In genomic region chr5:180862645-180863044, GRCh38 we compare ENCODE assay signal across 26 cellular contexts. TPM values are rescaled to one million over a fixed set of nuclear protein-coding genes. Genes with fewer than 3 reads are reported as not detected.
DNase-seq lines count a peak whose midpoint lies in the region; ATAC-seq, FAIRE-seq and TF ChIP-seq lines count a peak whose summit lies in the region.
"Had no signal": no experiment of that assay in that cellular context is flagged by ENCODE, and none has a peak within 500 bp of the region (broad histone marks: within the 10 kb centered on the region; RNA-seq: fewer than 3 reads in every experiment).

No MANE protein-coding gene starts in this region.

- no peak for TF ChIP-seq POLR2A in K562 (conservative IDR thresholded peaks at IDR 0.05)

- peak overlapping the region; percentile 46 for H3K27ac Mint-ChIP-seq in activated naive CD8-positive, alpha-beta T cell
- H3K27ac Mint-ChIP-seq in activated naive CD8-positive, alpha-beta T cell treated with anti-CD3 and anti-CD28 coated beads for 36 hours: no peak overlapping the region
- no peak overlapping the region for H3K27ac Mint-ChIP-seq in Calu3 (ENCODE audit: unreplicated experiment)
- H3K27ac Mint-ChIP-seq: activated CD4-positive, alpha-beta memory T cell treated with anti-CD3 and anti-CD28 coated beads, Interleukin-2, amount 10 ng/mL, durations not matched to agents 7 days and 5 days; T-helper 1 cell treated with Interleukin-12 subunit alpha and Interleukin-12 subunit beta and Interleukin-4 antibody, amounts not matched to agents 30 μg/mL and 1 μg/mL, for 36 hours had no signal

- no peaks in the 10 kb centered on the region for H3K9me1 ChIP-seq in K562 (ENCODE audit: control insufficient read depth, insufficient read depth, low read length)

- BruUV-seq in K562 (replicated peaks; lab: Mats Ljungman, UMichigan) (no TSS peak), Calu3 (replicated peaks; lab: Mats Ljungman, UMichigan) (no TSS peak)

- peak; percentile 51 for FAIRE-seq in K562 (lab: Jason Lieb, UNC)
- FAIRE-seq: bronchial epithelial cell, HTR-8/SVneo had no signal

- intact Hi-C loops in K562 (cut with micrococcal nuclease) (loop anchor here (5.0 to 10.0 kb wide), 3 partner anchors 60 to 320 kb away; partner anchors contain the start of gene MGAT1), Calu3 (cut with micrococcal nuclease; ENCODE audit: unreplicated experiment) (loop anchor here (5.0 kb wide), 1 partner anchor 60 kb away; the partner anchor contains the start of gene MGAT1)

- CTCF ChIA-PET in K562 (lab: Yijun Ruan, JAX; ENCODE audit: low intra/inter-chr PET ratio) (interaction anchor here (0.7 kb wide), 1 partner anchor 257 kb away, joined by 3 read pairs; no protein-coding TSS in a partner anchor), Calu3 (lab: Charles Lee) (interaction anchor here (2.5 kb wide), 1 partner anchor 37 kb away, joined by 7 read pairs; no protein-coding TSS in a partner anchor)

- H3K4me3 ChIP-seq in K562: no peak overlapping the region
- H3K4me3 ChIP-seq in mucosa of rectum (ENCODE audit: low read length in 2 of 2): no peak overlapping the region
- H3K4me3 ChIP-seq: tibial artery had no signal

- no peak for DNase-seq in activated naive CD8-positive, alpha-beta T cell treated with anti-CD3 and anti-CD28 coated beads for 36 hours
- DNase-seq in K562 (ENCODE audit: extremely low read depth in 1 of 4, low spot score in 3 of 4) (peak in 3 of 4 experiments; percentile 19 to 75 (median 57)), NCI-H2171 treated with DMSO at 0.1 percent for 48 hours (lab: John Stamatoyannopoulos, UW) (no peak), KG1 (lab: John Stamatoyannopoulos, UW) (no peak), Calu3 (no peak), Kasumi-1 (lab: John Stamatoyannopoulos, UW) (no peak)
- DNase-seq: ACHN; activated CD4-positive, alpha-beta memory T cell treated with anti-CD3 and anti-CD28 coated beads, Interleukin-2, amount 10 ng/mL, durations not matched to agents 7 days and 5 days; activated T-cell treated with anti-CD3 and anti-CD28 coated beads, Interleukin-2, amount 50 U/mL, for 48 hours; dorsolateral prefrontal cortex; erythroblast; gastrocnemius medialis; left colon; NCI-H226; OCI-M1; SHP77; stimulated activated naive CD4-positive, alpha-beta T cell; tibial artery had no signal

- no peaks in the 10 kb centered on the region for H3K36me3 Mint-ChIP-seq in activated naive CD8-positive, alpha-beta T cell
- peaks cover 10% of the 10 kb centered on the region for H3K36me3 Mint-ChIP-seq in activated naive CD8-positive, alpha-beta T cell treated with anti-CD3 and anti-CD28 coated beads for 36 hours
- H3K36me3 Mint-ChIP-seq in Calu3 (ENCODE audit: insufficient read depth, unreplicated experiment): peaks cover 21% of the 10 kb centered on the region

- peak overlapping the region; percentile 84 for H3K27ac ChIP-seq in K562 (ENCODE audit: extremely low read depth, low read depth, low read length)
- H3K27ac ChIP-seq in mucosa of rectum (ENCODE audit: low read depth in 2 of 2, low read length in 2 of 2): peak overlapping the region; percentile 70 to 75
- H3K27ac ChIP-seq: gastrocnemius medialis, tibial artery had no signal

- no peak overlapping the region for H3K4me3 Mint-ChIP-seq in activated naive CD8-positive, alpha-beta T cell
- H3K4me3 Mint-ChIP-seq in activated naive CD8-positive, alpha-beta T cell treated with anti-CD3 and anti-CD28 coated beads for 36 hours: no peak overlapping the region
- H3K4me3 Mint-ChIP-seq in Calu3 (ENCODE audit: low read depth, unreplicated experiment): no peak overlapping the region
- H3K4me3 Mint-ChIP-seq: activated CD4-positive, alpha-beta memory T cell treated with anti-CD3 and anti-CD28 coated beads, Interleukin-2, amount 10 ng/mL, durations not matched to agents 7 days and 5 days; T-helper 1 cell treated with Interleukin-12 subunit alpha and Interleukin-12 subunit beta and Interleukin-4 antibody, amounts not matched to agents 30 μg/mL and 1 μg/mL, for 36 hours had no signal

- peaks cover 16% of the 10 kb centered on the region; the same call in 1 of the 3 replicates for H3K36me3 ChIP-seq in K562 (ENCODE audit: control insufficient read depth, insufficient read depth, low read length)
- H3K36me3 ChIP-seq in mucosa of rectum (ENCODE audit: control insufficient read depth in 2 of 2, insufficient read depth in 2 of 2, low read length in 2 of 2): peaks cover 0 to 3% of the 10 kb centered on the region in 2 donors

- peak; percentile 15 to 47 (median 25); a peak in 3 of 6 replicates for TF ChIP-seq CTCF in K562 (IDR thresholded peaks at IDR 0.05 in 2 of 3, conservative IDR thresholded peaks at IDR 0.05 in 1 of 3; ENCODE audit: insufficient read depth in 2 of 3, low read depth in 1 of 3, low read length in 3 of 3)
- TF ChIP-seq CTCF in Calu3 (IDR thresholded peaks at IDR 0.05; ENCODE audit: unreplicated experiment): no peak

- H3K4me1 ChIP-seq in K562 (replicated peaks in 1 of 2; ENCODE audit: control insufficient read depth in 2 of 2, insufficient read depth in 2 of 2, low read length in 2 of 2) (peaks cover 13 to 18% of the 10 kb centered on the region in 2 experiments; a peak in 4 of 5 replicates), mucosa of rectum (ENCODE audit: control insufficient read depth in 2 of 2, insufficient read depth in 2 of 2, low read length in 2 of 2) (peaks cover 18 to 31% of the 10 kb centered on the region in 2 donors)

- H3K9me3 Mint-ChIP-seq in activated naive CD8-positive, alpha-beta T cell (ENCODE audit: low read depth): no peaks in the 10 kb centered on the region
- H3K9me3 Mint-ChIP-seq in activated naive CD8-positive, alpha-beta T cell treated with anti-CD3 and anti-CD28 coated beads for 36 hours: no peaks in the 10 kb centered on the region
- H3K9me3 Mint-ChIP-seq in Calu3 (ENCODE audit: low read depth, unreplicated experiment): no peaks in the 10 kb centered on the region
- H3K9me3 Mint-ChIP-seq: activated CD4-positive, alpha-beta memory T cell treated with anti-CD3 and anti-CD28 coated beads, Interleukin-2, amount 10 ng/mL, durations not matched to agents 7 days and 5 days; T-helper 1 cell treated with Interleukin-12 subunit alpha and Interleukin-12 subunit beta and Interleukin-4 antibody, amounts not matched to agents 30 μg/mL and 1 μg/mL, for 36 hours had no signal

- in situ Hi-C loops in K562 (cut with MboI): no loop called here

- peak overlapping the region; percentile 91 for H2AFZ ChIP-seq in K562 (ENCODE audit: low read depth, low read length)

- H3K27me3 ChIP-seq in K562 (ENCODE audit: control insufficient read depth in 2 of 2, insufficient read depth in 2 of 2, low read length in 2 of 2) (no peaks in the 10 kb centered on the region), mucosa of rectum (ENCODE audit: control insufficient read depth in 2 of 2, insufficient read depth in 2 of 2, low read length in 2 of 2) (no peaks in the 10 kb centered on the region)
- H3K27me3 ChIP-seq: dorsolateral prefrontal cortex, gastrocnemius medialis, tibial artery had no signal

- TF ChIP-seq EP300 in K562 (IDR thresholded peaks at IDR 0.05; ENCODE audit: low read length): no peak

- ATAC-seq in K562: peak; percentile 36
- ATAC-seq: gastrocnemius medialis, left colon, sciatic nerve had no signal

- peaks cover 16% of the 10 kb centered on the region for H3K4me1 Mint-ChIP-seq in activated naive CD8-positive, alpha-beta T cell (ENCODE audit: low read depth)
- peaks cover 18% of the 10 kb centered on the region for H3K4me1 Mint-ChIP-seq in activated naive CD8-positive, alpha-beta T cell treated with anti-CD3 and anti-CD28 coated beads for 36 hours
- peaks cover 37% of the 10 kb centered on the region for H3K4me1 Mint-ChIP-seq in Calu3 (ENCODE audit: low read depth, unreplicated experiment)

- no peak for TF ChIP-seq RAD21 in K562 (CRISPR knock-in tag; conservative IDR thresholded peaks at IDR 0.05 in 1 of 2, IDR thresholded peaks at IDR 0.05 in 1 of 2)

- H3K9ac ChIP-seq in K562 (ENCODE audit: insufficient read depth in 1 of 2, low read depth in 2 of 2, low read length in 2 of 2) (peak overlapping the region; percentile 78 to 80), mucosa of rectum (ENCODE audit: low read depth in 1 of 2, low read length in 2 of 2) (peak overlapping the region in 1 of 2 donors; percentile 31)

- 19% methylated on average over 11 of the region's 11 CpGs for WGBS in K562 (ENCODE audit: insufficient coverage, low coverage, missing lambda C conversion rate)

- H3K27me3 Mint-ChIP-seq in activated naive CD8-positive, alpha-beta T cell: no peaks in the 10 kb centered on the region
- H3K27me3 Mint-ChIP-seq in activated naive CD8-positive, alpha-beta T cell treated with anti-CD3 and anti-CD28 coated beads for 36 hours: no peaks in the 10 kb centered on the region
- no peaks in the 10 kb centered on the region for H3K27me3 Mint-ChIP-seq in Calu3 (ENCODE audit: unreplicated experiment)

- peak overlapping the region; percentile 56 for H3K4me2 ChIP-seq in K562 (ENCODE audit: insufficient read depth, low read length)

- H4K20me1 ChIP-seq in K562 (replicated peaks; ENCODE audit: control insufficient read depth, insufficient read depth, low read length): no peaks in the 10 kb centered on the region

- POLR2A ChIA-PET in K562 (lab: Yijun Ruan, JAX): interaction anchor here (0.6 to 1.8 kb wide), 5 partner anchors 12 to 307 kb away, joined by 3 to 6 read pairs (median 3); no protein-coding TSS in a partner anchor

- H3K9me3 ChIP-seq in K562 (replicated peaks; ENCODE audit: control insufficient read depth, insufficient read depth, low read depth, low read length) (no peaks in the 10 kb centered on the region), mucosa of rectum (ENCODE audit: control insufficient read depth in 2 of 2, low read length in 2 of 2) (no peaks in the 10 kb centered on the region)
- H3K9me3 ChIP-seq: gastrocnemius medialis, tibial artery had no signal

- peaks cover 26% of the 10 kb centered on the region for H3K79me2 ChIP-seq in K562 (ENCODE audit: control insufficient read depth, insufficient read depth, low read length)

RNA-seq across cellular contexts. Expression of gene ZFP62, which starts 1.6 kb away (rescaled TPM):
- total RNA-seq in activated naive CD8-positive, alpha-beta T cell treated with anti-CD3 and anti-CD28 coated beads for 36 hours: 10 to 100 TPM; 21.2 to 23.7 TPM
- total RNA-seq in K562 (2011; cell fraction: chromatin; rRNA removed; ENCODE audit: low replicate concordance): 20.6 and 74.4 TPM in 2 replicates
- total RNA-seq in K562 (2011; cell fraction: nucleolus; rRNA removed): 10.7 and 15.1 TPM in 2 replicates
- total RNA-seq in K562 (2011; cell fraction: nucleoplasm; rRNA removed): 20.2 and 22.8 TPM in 2 replicates
- total RNA-seq in K562 (2014; rRNA removed) (18.9 and 22.2 TPM in 2 replicates), K562 (2014; rRNA removed; fragmentation: Illumina TruSeq; extraction: Trizol) (32.8 and 33.9 TPM in 2 replicates), K562 (2015; rRNA removed; fragmentation: Illumina TruSeq; extraction: Trizol) (25.8 and 28.8 TPM in 2 replicates), K562 (2021) (22.9 and 24.0 TPM in 2 replicates), Calu3 (2022) (43.5 and 46.4 TPM in 2 replicates)
- polyA plus RNA-seq in K562 (2011; rRNA removed) (37.5 and 38.6 TPM in 2 replicates), K562 (2014; fragmentation: Illumina TruSeq; extraction: Trizol) (21.6 and 25.0 TPM in 2 replicates), K562 (2014; fragmentation: Nextera tagmentation; extraction: Ambion mirVana) (10 to 100 TPM; 12.2 to 18.1 TPM), K562 (2014; rRNA removed) (19.2 and 32.9 TPM in 2 replicates)
- 4.0 and 9.8 TPM in 2 replicates for polyA plus RNA-seq in K562 (2011; cell fraction: cytosol; rRNA removed)
- 41.6 and 58.9 TPM in 2 replicates for polyA plus RNA-seq in K562 (2011; cell fraction: nucleus; rRNA removed)
- polyA plus RNA-seq in K562 (2012): 22.2 and 23.9 TPM in 2 replicates
- 45.8 and 63.5 TPM in 2 replicates for polyA minus RNA-seq in K562 (2011; rRNA and poly(A)+ RNA removed)
- 13.9 and 14.1 TPM in 2 replicates for polyA minus RNA-seq in K562 (2011; cell fraction: cytosol; rRNA and poly(A)+ RNA removed)
- polyA minus RNA-seq in K562 (2011; cell fraction: nucleus; rRNA and poly(A)+ RNA removed): 17.5 and 36.4 TPM in 2 replicates

RNA-seq across cellular contexts. Expression of gene BTNL8, which starts 36.3 kb away (rescaled TPM):
- under 1 TPM; 0.12 to 0.20 TPM for total RNA-seq in activated naive CD8-positive, alpha-beta T cell treated with anti-CD3 and anti-CD28 coated beads for 36 hours
- total RNA-seq in K562 (2011; cell fraction: chromatin; rRNA removed; ENCODE audit: low replicate concordance): 0.16 TPM in 1 of 2 replicates, not detected in the other
- total RNA-seq in K562 (2011; cell fraction: nucleolus; rRNA removed): not detected in 2 replicates
- total RNA-seq in K562 (2011; cell fraction: nucleoplasm; rRNA removed): not detected in 2 replicates
- total RNA-seq in K562 (2014; rRNA removed): 0.18 TPM in 1 of 2 replicates, not detected in the other
- total RNA-seq in K562 (2014; rRNA removed; fragmentation: Illumina TruSeq; extraction: Trizol): 0.07 TPM in 1 of 2 replicates, not detected in the other
- total RNA-seq in K562 (2015; rRNA removed; fragmentation: Illumina TruSeq; extraction: Trizol): 0.15 TPM in 1 of 2 replicates, not detected in the other
- 0.13 TPM in 1 of 2 replicates, not detected in the other for total RNA-seq in K562 (2021)
- not detected in 2 replicates for polyA plus RNA-seq in K562 (2011; rRNA removed)
- polyA plus RNA-seq in K562 (2011; cell fraction: cytosol; rRNA removed): not detected in 2 replicates
- 0.13 TPM in 1 of 2 replicates, not detected in the other for polyA plus RNA-seq in K562 (2011; cell fraction: nucleus; rRNA removed)
- polyA plus RNA-seq in K562 (2012): 0.15 and 0.27 TPM in 2 replicates
- 0.04 TPM in 1 of 2 replicates, not detected in the other for polyA plus RNA-seq in K562 (2014; fragmentation: Illumina TruSeq; extraction: Trizol)
- polyA plus RNA-seq in K562 (2014; fragmentation: Nextera tagmentation; extraction: Ambion mirVana): not detected
- 0.22 TPM in 1 of 2 replicates, not detected in the other for polyA plus RNA-seq in K562 (2014; rRNA removed)
- polyA minus RNA-seq in K562 (2011; rRNA and poly(A)+ RNA removed): not detected in 2 replicates
- not detected in 2 replicates for polyA minus RNA-seq in K562 (2011; cell fraction: cytosol; rRNA and poly(A)+ RNA removed)
- polyA minus RNA-seq in K562 (2011; cell fraction: nucleus; rRNA and poly(A)+ RNA removed): not detected in 2 replicates
- not detected in 2 replicates for total RNA-seq in Calu3 (2022)
- total RNA-seq: activated CD4-positive, alpha-beta memory T cell treated with anti-CD3 and anti-CD28 coated beads, Interleukin-2, amount 10 ng/mL, durations not matched to agents 7 days and 5 days; bronchial epithelial cell; Daoy; osteocyte had no signal

Comparison
In these comparisons a context has a peak if more than half of its experiments do, and no peak if none do; other contexts are left out.
1. DNase-seq: peak in K562 (3 of 4); none in activated naive CD8-positive, alpha-beta T cell treated with anti-CD3 and anti-CD28 coated beads for 36 hours (single experiment), NCI-H2171 treated with DMSO at 0.1 percent for 48 hours (single experiment), KG1 (single experiment), Calu3 (single experiment) and Kasumi-1 (0 of 2).